1 cellular context compared by ENCODE assay signal in the genomic region with DNA sequence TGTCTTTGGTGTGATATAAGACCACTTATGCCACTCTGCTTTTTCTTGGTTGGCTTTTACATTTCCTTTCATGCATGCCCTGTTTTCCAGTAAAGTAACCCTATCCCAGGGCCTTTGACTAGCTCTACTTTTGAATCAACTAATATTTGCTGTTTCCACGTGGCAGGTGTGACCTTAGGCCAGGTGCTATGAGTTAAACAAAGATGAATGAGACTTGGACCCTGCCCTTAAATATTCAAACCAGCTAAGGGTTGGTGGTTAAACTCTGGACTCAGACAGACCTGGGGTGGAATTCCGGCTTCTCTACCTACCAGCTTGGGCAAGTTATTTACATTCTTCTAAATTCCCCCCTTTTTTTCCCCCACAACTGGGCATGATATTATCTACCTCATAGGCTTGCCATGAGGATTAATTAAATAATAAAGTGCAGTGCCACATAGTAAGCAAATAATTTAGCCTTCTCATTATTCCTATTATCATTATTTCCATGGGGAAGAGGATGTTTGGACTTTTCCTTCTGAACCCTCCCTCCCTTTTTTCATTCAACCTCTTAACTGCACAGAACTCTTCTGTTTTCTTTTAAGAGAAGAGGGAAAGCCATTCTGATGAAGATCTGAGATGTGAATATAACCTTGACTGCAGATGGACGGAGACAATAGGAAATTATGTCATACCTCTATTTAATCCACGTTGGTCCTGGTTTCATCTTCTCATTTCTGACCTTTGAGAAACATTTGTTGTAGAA.
TF ChIP-seq lines count a peak whose summit lies in the region.

No MANE protein-coding gene starts in this region.

TF ChIP-seq in HepG2, 621 proteins besides CTCF, POLR2A, EP300 and RAD21 (continued from another document and continues in another):
- TF ChIP-seq, protein P1, sequence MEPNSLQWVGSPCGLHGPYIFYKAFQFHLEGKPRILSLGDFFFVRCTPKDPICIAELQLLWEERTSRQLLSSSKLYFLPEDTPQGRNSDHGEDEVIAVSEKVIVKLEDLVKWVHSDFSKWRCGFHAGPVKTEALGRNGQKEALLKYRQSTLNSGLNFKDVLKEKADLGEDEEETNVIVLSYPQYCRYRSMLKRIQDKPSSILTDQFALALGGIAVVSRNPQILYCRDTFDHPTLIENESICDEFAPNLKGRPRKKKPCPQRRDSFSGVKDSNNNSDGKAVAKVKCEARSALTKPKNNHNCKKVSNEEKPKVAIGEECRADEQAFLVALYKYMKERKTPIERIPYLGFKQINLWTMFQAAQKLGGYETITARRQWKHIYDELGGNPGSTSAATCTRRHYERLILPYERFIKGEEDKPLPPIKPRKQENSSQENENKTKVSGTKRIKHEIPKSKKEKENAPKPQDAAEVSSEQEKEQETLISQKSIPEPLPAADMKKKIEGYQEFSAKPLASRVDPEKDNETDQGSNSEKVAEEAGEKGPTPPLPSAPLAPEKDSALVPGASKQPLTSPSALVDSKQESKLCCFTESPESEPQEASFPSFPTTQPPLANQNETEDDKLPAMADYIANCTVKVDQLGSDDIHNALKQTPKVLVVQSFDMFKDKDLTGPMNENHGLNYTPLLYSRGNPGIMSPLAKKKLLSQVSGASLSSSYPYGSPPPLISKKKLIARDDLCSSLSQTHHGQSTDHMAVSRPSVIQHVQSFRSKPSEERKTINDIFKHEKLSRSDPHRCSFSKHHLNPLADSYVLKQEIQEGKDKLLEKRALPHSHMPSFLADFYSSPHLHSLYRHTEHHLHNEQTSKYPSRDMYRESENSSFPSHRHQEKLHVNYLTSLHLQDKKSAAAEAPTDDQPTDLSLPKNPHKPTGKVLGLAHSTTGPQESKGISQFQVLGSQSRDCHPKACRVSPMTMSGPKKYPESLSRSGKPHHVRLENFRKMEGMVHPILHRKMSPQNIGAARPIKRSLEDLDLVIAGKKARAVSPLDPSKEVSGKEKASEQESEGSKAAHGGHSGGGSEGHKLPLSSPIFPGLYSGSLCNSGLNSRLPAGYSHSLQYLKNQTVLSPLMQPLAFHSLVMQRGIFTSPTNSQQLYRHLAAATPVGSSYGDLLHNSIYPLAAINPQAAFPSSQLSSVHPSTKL (CRISPR knock-in tag; IDR thresholded peaks at IDR 0.05) = peak; percentile 98
- TF ChIP-seq RFX5 (IDR thresholded peaks at IDR 0.05; ENCODE audit: low read depth, low read length) = no peak
- peak; percentile 96 for TF ChIP-seq MBD4 (IDR thresholded peaks at IDR 0.05; ENCODE audit: borderline replicate concordance, low read length)
- peak; percentile 25; the same call in 1 of the 2 replicates for TF ChIP-seq SP4 (CRISPR knock-in tag; IDR thresholded peaks at IDR 0.05)
- TF ChIP-seq KDM4B (CRISPR knock-in tag; IDR thresholded peaks at IDR 0.05) = peak; percentile 62
- TF ChIP-seq HNRNPH1 (optimal IDR thresholded peaks at IDR 0.05; ENCODE audit: low read depth, low read length) = no peak
- TF ChIP-seq FOXO1 (CRISPR knock-in tag; IDR thresholded peaks at IDR 0.05) = peak; percentile 91
- no peak; the same call in 1 of the 2 replicates for TF ChIP-seq ZNF484 (CRISPR knock-in tag; IDR thresholded peaks at IDR 0.05; ENCODE audit: borderline replicate concordance, low read depth)
- TF ChIP-seq, protein P2, sequence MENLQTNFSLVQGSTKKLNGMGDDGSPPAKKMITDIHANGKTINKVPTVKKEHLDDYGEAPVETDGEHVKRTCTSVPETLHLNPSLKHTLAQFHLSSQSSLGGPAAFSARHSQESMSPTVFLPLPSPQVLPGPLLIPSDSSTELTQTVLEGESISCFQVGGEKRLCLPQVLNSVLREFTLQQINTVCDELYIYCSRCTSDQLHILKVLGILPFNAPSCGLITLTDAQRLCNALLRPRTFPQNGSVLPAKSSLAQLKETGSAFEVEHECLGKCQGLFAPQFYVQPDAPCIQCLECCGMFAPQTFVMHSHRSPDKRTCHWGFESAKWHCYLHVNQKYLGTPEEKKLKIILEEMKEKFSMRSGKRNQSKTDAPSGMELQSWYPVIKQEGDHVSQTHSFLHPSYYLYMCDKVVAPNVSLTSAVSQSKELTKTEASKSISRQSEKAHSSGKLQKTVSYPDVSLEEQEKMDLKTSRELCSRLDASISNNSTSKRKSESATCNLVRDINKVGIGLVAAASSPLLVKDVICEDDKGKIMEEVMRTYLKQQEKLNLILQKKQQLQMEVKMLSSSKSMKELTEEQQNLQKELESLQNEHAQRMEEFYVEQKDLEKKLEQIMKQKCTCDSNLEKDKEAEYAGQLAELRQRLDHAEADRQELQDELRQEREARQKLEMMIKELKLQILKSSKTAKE (CRISPR knock-in tag; IDR thresholded peaks at IDR 0.05; ENCODE audit: borderline replicate concordance) = peak; percentile 83
- TF ChIP-seq, protein P3, sequence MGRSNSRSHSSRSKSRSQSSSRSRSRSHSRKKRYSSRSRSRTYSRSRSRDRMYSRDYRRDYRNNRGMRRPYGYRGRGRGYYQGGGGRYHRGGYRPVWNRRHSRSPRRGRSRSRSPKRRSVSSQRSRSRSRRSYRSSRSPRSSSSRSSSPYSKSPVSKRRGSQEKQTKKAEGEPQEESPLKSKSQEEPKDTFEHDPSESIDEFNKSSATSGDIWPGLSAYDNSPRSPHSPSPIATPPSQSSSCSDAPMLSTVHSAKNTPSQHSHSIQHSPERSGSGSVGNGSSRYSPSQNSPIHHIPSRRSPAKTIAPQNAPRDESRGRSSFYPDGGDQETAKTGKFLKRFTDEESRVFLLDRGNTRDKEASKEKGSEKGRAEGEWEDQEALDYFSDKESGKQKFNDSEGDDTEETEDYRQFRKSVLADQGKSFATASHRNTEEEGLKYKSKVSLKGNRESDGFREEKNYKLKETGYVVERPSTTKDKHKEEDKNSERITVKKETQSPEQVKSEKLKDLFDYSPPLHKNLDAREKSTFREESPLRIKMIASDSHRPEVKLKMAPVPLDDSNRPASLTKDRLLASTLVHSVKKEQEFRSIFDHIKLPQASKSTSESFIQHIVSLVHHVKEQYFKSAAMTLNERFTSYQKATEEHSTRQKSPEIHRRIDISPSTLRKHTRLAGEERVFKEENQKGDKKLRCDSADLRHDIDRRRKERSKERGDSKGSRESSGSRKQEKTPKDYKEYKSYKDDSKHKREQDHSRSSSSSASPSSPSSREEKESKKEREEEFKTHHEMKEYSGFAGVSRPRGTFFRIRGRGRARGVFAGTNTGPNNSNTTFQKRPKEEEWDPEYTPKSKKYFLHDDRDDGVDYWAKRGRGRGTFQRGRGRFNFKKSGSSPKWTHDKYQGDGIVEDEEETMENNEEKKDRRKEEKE (IDR thresholded peaks at IDR 0.05) = no peak
- TF ChIP-seq PPARG (CRISPR knock-in tag; conservative IDR thresholded peaks at IDR 0.05) = peak; percentile 93
- TF ChIP-seq AGO1 (IDR thresholded peaks at IDR 0.05; ENCODE audit: low read depth, low read length, poor library complexity, severe bottlenecking) = no peak
- TF ChIP-seq, protein P4, sequence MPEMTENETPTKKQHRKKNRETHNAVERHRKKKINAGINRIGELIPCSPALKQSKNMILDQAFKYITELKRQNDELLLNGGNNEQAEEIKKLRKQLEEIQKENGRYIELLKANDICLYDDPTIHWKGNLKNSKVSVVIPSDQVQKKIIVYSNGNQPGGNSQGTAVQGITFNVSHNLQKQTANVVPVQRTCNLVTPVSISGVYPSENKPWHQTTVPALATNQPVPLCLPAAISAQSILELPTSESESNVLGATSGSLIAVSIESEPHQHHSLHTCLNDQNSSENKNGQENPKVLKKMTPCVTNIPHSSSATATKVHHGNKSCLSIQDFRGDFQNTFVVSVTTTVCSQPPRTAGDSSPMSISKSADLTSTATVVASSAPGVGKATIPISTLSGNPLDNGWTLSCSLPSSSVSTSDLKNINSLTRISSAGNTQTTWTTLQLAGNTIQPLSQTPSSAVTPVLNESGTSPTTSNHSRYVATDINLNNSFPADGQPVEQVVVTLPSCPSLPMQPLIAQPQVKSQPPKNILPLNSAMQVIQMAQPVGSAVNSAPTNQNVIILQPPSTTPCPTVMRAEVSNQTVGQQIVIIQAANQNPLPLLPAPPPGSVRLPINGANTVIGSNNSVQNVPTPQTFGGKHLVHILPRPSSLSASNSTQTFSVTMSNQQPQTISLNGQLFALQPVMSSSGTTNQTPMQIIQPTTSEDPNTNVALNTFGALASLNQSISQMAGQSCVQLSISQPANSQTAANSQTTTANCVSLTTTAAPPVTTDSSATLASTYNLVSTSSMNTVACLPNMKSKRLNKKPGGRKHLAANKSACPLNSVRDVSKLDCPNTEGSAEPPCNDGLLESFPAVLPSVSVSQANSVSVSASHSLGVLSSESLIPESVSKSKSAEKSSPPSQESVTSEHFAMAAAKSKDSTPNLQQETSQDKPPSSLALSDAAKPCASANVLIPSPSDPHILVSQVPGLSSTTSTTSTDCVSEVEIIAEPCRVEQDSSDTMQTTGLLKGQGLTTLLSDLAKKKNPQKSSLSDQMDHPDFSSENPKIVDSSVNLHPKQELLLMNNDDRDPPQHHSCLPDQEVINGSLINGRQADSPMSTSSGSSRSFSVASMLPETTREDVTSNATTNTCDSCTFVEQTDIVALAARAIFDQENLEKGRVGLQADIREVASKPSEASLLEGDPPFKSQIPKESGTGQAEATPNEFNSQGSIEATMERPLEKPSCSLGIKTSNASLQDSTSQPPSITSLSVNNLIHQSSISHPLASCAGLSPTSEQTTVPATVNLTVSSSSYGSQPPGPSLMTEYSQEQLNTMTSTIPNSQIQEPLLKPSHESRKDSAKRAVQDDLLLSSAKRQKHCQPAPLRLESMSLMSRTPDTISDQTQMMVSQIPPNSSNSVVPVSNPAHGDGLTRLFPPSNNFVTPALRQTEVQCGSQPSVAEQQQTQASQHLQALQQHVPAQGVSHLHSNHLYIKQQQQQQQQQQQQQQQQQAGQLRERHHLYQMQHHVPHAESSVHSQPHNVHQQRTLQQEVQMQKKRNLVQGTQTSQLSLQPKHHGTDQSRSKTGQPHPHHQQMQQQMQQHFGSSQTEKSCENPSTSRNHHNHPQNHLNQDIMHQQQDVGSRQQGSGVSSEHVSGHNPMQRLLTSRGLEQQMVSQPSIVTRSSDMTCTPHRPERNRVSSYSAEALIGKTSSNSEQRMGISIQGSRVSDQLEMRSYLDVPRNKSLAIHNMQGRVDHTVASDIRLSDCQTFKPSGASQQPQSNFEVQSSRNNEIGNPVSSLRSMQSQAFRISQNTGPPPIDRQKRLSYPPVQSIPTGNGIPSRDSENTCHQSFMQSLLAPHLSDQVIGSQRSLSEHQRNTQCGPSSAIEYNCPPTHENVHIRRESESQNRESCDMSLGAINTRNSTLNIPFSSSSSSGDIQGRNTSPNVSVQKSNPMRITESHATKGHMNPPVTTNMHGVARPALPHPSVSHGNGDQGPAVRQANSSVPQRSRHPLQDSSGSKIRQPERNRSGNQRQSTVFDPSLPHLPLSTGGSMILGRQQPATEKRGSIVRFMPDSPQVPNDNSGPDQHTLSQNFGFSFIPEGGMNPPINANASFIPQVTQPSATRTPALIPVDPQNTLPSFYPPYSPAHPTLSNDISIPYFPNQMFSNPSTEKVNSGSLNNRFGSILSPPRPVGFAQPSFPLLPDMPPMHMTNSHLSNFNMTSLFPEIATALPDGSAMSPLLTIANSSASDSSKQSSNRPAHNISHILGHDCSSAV (CRISPR knock-in tag; IDR thresholded peaks at IDR 0.05; ENCODE audit: borderline replicate concordance) = no peak
- TF ChIP-seq HNRNPK (IDR thresholded peaks at IDR 0.05; ENCODE audit: low read depth, low read length, poor library complexity, severe bottlenecking) = no peak
- TF ChIP-seq ZNF296 (CRISPR knock-in tag; conservative IDR thresholded peaks at IDR 0.05) = no peak
- TF ChIP-seq, protein P5, sequence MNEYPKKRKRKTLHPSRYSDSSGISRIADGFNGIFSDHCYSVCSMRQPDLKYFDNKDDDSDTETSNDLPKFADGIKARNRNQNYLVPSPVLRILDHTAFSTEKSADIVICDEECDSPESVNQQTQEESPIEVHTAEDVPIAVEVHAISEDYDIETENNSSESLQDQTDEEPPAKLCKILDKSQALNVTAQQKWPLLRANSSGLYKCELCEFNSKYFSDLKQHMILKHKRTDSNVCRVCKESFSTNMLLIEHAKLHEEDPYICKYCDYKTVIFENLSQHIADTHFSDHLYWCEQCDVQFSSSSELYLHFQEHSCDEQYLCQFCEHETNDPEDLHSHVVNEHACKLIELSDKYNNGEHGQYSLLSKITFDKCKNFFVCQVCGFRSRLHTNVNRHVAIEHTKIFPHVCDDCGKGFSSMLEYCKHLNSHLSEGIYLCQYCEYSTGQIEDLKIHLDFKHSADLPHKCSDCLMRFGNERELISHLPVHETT (CRISPR knock-in tag; conservative IDR thresholded peaks at IDR 0.05) = no peak
- peak in 1 of 2 experiments; percentile 89; a peak in 1 of 4 replicates for TF ChIP-seq KLF16 (CRISPR knock-in tag; IDR thresholded peaks at IDR 0.05)
- peak; percentile 95 for TF ChIP-seq HDAC2 (CRISPR knock-in tag; IDR thresholded peaks at IDR 0.05)
- TF ChIP-seq, protein P6, sequence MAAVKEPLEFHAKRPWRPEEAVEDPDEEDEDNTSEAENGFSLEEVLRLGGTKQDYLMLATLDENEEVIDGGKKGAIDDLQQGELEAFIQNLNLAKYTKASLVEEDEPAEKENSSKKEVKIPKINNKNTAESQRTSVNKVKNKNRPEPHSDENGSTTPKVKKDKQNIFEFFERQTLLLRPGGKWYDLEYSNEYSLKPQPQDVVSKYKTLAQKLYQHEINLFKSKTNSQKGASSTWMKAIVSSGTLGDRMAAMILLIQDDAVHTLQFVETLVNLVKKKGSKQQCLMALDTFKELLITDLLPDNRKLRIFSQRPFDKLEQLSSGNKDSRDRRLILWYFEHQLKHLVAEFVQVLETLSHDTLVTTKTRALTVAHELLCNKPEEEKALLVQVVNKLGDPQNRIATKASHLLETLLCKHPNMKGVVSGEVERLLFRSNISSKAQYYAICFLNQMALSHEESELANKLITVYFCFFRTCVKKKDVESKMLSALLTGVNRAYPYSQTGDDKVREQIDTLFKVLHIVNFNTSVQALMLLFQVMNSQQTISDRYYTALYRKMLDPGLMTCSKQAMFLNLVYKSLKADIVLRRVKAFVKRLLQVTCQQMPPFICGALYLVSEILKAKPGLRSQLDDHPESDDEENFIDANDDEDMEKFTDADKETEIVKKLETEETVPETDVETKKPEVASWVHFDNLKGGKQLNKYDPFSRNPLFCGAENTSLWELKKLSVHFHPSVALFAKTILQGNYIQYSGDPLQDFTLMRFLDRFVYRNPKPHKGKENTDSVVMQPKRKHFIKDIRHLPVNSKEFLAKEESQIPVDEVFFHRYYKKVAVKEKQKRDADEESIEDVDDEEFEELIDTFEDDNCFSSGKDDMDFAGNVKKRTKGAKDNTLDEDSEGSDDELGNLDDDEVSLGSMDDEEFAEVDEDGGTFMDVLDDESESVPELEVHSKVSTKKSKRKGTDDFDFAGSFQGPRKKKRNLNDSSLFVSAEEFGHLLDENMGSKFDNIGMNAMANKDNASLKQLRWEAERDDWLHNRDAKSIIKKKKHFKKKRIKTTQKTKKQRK (IDR thresholded peaks at IDR 0.05; ENCODE audit: low read length) = no peak
- TF ChIP-seq, protein P7, sequence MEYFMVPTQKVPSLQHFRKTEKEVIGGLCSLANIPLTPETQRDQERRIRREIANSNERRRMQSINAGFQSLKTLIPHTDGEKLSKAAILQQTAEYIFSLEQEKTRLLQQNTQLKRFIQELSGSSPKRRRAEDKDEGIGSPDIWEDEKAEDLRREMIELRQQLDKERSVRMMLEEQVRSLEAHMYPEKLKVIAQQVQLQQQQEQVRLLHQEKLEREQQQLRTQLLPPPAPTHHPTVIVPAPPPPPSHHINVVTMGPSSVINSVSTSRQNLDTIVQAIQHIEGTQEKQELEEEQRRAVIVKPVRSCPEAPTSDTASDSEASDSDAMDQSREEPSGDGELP (IDR thresholded peaks at IDR 0.05; ENCODE audit: borderline replicate concordance, low read depth) = peak; percentile 84
- no peak for TF ChIP-seq HOXA7 (CRISPR knock-in tag; IDR thresholded peaks at IDR 0.05)
